1 cellular context compared by ENCODE assay signal in the genomic region with DNA sequence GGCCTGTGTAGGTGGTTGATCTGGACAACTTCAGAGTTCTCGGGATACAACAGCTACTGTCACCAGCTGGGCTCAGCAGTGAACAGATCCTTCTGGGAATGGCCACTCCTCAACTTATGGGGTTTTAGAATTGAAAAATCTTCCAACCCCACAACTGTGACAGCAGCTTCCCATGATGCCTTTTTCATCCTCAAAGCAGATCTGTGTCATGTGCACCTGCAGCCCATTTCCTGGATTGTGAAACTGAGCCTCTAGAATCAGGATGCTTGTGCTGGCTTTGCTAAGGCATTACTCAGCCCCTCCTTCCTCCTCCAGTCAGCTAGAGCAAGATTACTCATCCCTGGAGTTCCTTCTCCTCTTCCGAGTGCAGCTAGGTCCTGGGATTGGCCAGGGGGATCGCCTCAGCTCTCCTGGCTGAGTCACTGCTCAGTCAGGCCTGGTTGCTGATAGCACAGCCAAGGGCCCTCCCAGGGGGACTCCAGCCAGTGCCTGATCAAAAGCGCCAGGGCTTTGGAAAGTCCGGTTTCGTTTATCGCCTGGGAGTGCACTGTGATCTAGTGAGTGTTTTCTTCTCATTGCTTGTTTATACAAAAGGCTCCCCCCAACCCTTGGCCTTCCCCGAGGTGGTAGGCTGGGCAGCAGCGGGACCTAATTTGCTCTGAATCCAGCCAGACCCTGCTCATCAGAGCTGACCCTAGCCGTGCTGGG.
TF ChIP-seq lines count a peak whose summit lies in the region.

No MANE protein-coding gene starts in this region.

TF ChIP-seq in HepG2, 621 proteins besides CTCF, POLR2A, EP300 and RAD21 (continued from another document and continues in another):
- 0 out of 2 replicates have a peak, but pooled peaks have one; percentile 44 for TF ChIP-seq ZSCAN31 (CRISPR knock-in tag; IDR thresholded peaks at IDR 0.05; ENCODE audit: low read depth)
- TF ChIP-seq, protein P1, sequence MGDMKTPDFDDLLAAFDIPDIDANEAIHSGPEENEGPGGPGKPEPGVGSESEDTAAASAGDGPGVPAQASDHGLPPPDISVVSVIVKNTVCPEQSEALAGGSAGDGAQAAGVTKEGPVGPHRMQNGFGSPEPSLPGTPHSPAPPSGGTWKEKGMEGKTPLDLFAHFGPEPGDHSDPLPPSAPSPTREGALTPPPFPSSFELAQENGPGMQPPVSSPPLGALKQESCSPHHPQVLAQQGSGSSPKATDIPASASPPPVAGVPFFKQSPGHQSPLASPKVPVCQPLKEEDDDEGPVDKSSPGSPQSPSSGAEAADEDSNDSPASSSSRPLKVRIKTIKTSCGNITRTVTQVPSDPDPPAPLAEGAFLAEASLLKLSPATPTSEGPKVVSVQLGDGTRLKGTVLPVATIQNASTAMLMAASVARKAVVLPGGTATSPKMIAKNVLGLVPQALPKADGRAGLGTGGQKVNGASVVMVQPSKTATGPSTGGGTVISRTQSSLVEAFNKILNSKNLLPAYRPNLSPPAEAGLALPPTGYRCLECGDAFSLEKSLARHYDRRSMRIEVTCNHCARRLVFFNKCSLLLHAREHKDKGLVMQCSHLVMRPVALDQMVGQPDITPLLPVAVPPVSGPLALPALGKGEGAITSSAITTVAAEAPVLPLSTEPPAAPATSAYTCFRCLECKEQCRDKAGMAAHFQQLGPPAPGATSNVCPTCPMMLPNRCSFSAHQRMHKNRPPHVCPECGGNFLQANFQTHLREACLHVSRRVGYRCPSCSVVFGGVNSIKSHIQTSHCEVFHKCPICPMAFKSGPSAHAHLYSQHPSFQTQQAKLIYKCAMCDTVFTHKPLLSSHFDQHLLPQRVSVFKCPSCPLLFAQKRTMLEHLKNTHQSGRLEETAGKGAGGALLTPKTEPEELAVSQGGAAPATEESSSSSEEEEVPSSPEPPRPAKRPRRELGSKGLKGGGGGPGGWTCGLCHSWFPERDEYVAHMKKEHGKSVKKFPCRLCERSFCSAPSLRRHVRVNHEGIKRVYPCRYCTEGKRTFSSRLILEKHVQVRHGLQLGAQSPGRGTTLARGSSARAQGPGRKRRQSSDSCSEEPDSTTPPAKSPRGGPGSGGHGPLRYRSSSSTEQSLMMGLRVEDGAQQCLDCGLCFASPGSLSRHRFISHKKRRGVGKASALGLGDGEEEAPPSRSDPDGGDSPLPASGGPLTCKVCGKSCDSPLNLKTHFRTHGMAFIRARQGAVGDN (CRISPR knock-in tag; IDR thresholded peaks at IDR 0.05) = peak; percentile 58
- TF ChIP-seq, protein P2, sequence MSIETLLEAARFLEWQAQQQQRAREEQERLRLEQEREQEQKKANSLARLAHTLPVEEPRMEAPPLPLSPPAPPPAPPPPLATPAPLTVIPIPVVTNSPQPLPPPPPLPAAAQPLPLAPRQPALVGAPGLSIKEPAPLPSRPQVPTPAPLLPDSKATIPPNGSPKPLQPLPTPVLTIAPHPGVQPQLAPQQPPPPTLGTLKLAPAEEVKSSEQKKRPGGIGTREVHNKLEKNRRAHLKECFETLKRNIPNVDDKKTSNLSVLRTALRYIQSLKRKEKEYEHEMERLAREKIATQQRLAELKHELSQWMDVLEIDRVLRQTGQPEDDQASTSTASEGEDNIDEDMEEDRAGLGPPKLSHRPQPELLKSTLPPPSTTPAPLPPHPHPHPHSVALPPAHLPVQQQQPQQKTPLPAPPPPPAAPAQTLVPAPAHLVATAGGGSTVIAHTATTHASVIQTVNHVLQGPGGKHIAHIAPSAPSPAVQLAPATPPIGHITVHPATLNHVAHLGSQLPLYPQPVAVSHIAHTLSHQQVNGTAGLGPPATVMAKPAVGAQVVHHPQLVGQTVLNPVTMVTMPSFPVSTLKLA (IDR thresholded peaks at IDR 0.05) = no peak; the same call in 1 of the 2 replicates
- TF ChIP-seq, protein P3, sequence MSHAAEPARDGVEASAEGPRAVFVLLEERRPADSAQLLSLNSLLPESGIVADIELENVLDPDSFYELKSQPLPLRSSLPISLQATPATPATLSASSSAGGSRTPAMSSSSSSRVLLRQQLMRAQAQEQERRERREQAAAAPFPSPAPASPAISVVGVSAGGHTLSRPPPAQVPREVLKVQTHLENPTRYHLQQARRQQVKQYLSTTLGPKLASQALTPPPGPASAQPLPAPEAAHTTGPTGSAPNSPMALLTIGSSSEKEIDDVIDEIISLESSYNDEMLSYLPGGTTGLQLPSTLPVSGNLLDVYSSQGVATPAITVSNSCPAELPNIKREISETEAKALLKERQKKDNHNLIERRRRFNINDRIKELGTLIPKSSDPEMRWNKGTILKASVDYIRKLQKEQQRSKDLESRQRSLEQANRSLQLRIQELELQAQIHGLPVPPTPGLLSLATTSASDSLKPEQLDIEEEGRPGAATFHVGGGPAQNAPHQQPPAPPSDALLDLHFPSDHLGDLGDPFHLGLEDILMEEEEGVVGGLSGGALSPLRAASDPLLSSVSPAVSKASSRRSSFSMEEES (CRISPR knock-in tag; IDR thresholded peaks at IDR 0.05) = no peak; the same call in none of the 2 replicates
- no peak for TF ChIP-seq U2AF1 (optimal IDR thresholded peaks at IDR 0.05; ENCODE audit: low read depth, low read length)
- TF ChIP-seq PRPF4 (IDR thresholded peaks at IDR 0.05; ENCODE audit: low read depth, low read length, poor library complexity, severe bottlenecking) = peak; percentile 22
- no peak for TF ChIP-seq SNAPC2 (CRISPR knock-in tag; IDR thresholded peaks at IDR 0.05)
- no peak for TF ChIP-seq ZNF674 (CRISPR knock-in tag; IDR thresholded peaks at IDR 0.05; ENCODE audit: low read depth)
- TF ChIP-seq ZNF484 (CRISPR knock-in tag; IDR thresholded peaks at IDR 0.05; ENCODE audit: borderline replicate concordance, low read depth) = no peak
- TF ChIP-seq ZNF17 (CRISPR knock-in tag; IDR thresholded peaks at IDR 0.05) = no peak
- no peak for TF ChIP-seq AGO1 (IDR thresholded peaks at IDR 0.05; ENCODE audit: low read depth, low read length, poor library complexity, severe bottlenecking)
- TF ChIP-seq, protein P4, sequence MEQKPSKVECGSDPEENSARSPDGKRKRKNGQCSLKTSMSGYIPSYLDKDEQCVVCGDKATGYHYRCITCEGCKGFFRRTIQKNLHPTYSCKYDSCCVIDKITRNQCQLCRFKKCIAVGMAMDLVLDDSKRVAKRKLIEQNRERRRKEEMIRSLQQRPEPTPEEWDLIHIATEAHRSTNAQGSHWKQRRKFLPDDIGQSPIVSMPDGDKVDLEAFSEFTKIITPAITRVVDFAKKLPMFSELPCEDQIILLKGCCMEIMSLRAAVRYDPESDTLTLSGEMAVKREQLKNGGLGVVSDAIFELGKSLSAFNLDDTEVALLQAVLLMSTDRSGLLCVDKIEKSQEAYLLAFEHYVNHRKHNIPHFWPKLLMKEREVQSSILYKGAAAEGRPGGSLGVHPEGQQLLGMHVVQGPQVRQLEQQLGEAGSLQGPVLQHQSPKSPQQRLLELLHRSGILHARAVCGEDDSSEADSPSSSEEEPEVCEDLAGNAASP (CRISPR knock-in tag; IDR thresholded peaks at IDR 0.05; ENCODE audit: borderline replicate concordance) = no peak
- TF ChIP-seq, protein P5, sequence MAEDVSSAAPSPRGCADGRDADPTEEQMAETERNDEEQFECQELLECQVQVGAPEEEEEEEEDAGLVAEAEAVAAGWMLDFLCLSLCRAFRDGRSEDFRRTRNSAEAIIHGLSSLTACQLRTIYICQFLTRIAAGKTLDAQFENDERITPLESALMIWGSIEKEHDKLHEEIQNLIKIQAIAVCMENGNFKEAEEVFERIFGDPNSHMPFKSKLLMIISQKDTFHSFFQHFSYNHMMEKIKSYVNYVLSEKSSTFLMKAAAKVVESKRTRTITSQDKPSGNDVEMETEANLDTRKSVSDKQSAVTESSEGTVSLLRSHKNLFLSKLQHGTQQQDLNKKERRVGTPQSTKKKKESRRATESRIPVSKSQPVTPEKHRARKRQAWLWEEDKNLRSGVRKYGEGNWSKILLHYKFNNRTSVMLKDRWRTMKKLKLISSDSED (CRISPR knock-in tag; IDR thresholded peaks at IDR 0.05) = no peak
- TF ChIP-seq, protein P6, sequence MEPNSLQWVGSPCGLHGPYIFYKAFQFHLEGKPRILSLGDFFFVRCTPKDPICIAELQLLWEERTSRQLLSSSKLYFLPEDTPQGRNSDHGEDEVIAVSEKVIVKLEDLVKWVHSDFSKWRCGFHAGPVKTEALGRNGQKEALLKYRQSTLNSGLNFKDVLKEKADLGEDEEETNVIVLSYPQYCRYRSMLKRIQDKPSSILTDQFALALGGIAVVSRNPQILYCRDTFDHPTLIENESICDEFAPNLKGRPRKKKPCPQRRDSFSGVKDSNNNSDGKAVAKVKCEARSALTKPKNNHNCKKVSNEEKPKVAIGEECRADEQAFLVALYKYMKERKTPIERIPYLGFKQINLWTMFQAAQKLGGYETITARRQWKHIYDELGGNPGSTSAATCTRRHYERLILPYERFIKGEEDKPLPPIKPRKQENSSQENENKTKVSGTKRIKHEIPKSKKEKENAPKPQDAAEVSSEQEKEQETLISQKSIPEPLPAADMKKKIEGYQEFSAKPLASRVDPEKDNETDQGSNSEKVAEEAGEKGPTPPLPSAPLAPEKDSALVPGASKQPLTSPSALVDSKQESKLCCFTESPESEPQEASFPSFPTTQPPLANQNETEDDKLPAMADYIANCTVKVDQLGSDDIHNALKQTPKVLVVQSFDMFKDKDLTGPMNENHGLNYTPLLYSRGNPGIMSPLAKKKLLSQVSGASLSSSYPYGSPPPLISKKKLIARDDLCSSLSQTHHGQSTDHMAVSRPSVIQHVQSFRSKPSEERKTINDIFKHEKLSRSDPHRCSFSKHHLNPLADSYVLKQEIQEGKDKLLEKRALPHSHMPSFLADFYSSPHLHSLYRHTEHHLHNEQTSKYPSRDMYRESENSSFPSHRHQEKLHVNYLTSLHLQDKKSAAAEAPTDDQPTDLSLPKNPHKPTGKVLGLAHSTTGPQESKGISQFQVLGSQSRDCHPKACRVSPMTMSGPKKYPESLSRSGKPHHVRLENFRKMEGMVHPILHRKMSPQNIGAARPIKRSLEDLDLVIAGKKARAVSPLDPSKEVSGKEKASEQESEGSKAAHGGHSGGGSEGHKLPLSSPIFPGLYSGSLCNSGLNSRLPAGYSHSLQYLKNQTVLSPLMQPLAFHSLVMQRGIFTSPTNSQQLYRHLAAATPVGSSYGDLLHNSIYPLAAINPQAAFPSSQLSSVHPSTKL (CRISPR knock-in tag; IDR thresholded peaks at IDR 0.05) = peak; percentile 78
- TF ChIP-seq SIN3B (IDR thresholded peaks at IDR 0.05; ENCODE audit: low read length) = 0 out of 2 replicates have a peak, but pooled peaks have one; percentile 40
- peak; percentile 89 for TF ChIP-seq ELF3 (CRISPR knock-in tag; IDR thresholded peaks at IDR 0.05)
- no peak for TF ChIP-seq HNRNPUL1 (IDR thresholded peaks at IDR 0.05; ENCODE audit: low read depth, low read length)
- no peak for TF ChIP-seq ZNF549 (CRISPR knock-in tag; IDR thresholded peaks at IDR 0.05)
- 0 out of 2 replicates have a peak, but pooled peaks have one; percentile 39 for TF ChIP-seq ZNF274 (CRISPR knock-in tag; IDR thresholded peaks at IDR 0.05)
- no peak for TF ChIP-seq ZNF260 (CRISPR knock-in tag; IDR thresholded peaks at IDR 0.05; ENCODE audit: borderline replicate concordance, low read depth)
- TF ChIP-seq, protein P7, sequence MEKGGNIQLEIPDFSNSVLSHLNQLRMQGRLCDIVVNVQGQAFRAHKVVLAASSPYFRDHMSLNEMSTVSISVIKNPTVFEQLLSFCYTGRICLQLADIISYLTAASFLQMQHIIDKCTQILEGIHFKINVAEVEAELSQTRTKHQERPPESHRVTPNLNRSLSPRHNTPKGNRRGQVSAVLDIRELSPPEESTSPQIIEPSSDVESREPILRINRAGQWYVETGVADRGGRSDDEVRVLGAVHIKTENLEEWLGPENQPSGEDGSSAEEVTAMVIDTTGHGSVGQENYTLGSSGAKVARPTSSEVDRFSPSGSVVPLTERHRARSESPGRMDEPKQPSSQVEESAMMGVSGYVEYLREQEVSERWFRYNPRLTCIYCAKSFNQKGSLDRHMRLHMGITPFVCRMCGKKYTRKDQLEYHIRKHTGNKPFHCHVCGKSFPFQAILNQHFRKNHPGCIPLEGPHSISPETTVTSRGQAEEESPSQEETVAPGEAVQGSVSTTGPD (CRISPR knock-in tag; IDR thresholded peaks at IDR 0.05) = no peak
- TF ChIP-seq ATAD3A (CRISPR knock-in tag; IDR thresholded peaks at IDR 0.05) = no peak; the same call in 1 of the 2 replicates
- TF ChIP-seq ZSCAN9 (CRISPR knock-in tag; IDR thresholded peaks at IDR 0.05; ENCODE audit: borderline replicate concordance) = peak; percentile 80; the same call in 1 of the 2 replicates
- TF ChIP-seq ZNF234 (CRISPR knock-in tag; conservative IDR thresholded peaks at IDR 0.05) = no peak
- no peak for TF ChIP-seq CHD2 (IDR thresholded peaks at IDR 0.05; ENCODE audit: low read depth, low read length)
- TF ChIP-seq KLF9 (CRISPR knock-in tag; IDR thresholded peaks at IDR 0.05; ENCODE audit: low read depth) = no peak
- TF ChIP-seq, protein P8, sequence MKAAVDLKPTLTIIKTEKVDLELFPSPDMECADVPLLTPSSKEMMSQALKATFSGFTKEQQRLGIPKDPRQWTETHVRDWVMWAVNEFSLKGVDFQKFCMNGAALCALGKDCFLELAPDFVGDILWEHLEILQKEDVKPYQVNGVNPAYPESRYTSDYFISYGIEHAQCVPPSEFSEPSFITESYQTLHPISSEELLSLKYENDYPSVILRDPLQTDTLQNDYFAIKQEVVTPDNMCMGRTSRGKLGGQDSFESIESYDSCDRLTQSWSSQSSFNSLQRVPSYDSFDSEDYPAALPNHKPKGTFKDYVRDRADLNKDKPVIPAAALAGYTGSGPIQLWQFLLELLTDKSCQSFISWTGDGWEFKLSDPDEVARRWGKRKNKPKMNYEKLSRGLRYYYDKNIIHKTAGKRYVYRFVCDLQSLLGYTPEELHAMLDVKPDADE (CRISPR knock-in tag; IDR thresholded peaks at IDR 0.05) = no peak
- TF ChIP-seq U2AF2 (IDR thresholded peaks at IDR 0.05; ENCODE audit: low read depth, low read length) = no peak
- TF ChIP-seq GTF3A (CRISPR knock-in tag; conservative IDR thresholded peaks at IDR 0.05) = no peak; the same call in 1 of the 2 replicates
- peak; percentile 59; the same call in 1 of the 2 replicates for TF ChIP-seq ERF (CRISPR knock-in tag; IDR thresholded peaks at IDR 0.05)
- no peak for TF ChIP-seq ZBTB3 (CRISPR knock-in tag; IDR thresholded peaks at IDR 0.05; ENCODE audit: borderline replicate concordance, low read depth)
- no peak for TF ChIP-seq ZFP37 (CRISPR knock-in tag; IDR thresholded peaks at IDR 0.05; ENCODE audit: borderline replicate concordance)
- peak; percentile 19; the same call in 1 of the 2 replicates for TF ChIP-seq ELF1 (CRISPR knock-in tag; IDR thresholded peaks at IDR 0.05)
- 0 out of 2 replicates have a peak, but pooled peaks have one; percentile 54 for TF ChIP-seq AKAP8 (CRISPR knock-in tag; IDR thresholded peaks at IDR 0.05)
- no peak for TF ChIP-seq ZNF10 (CRISPR knock-in tag; IDR thresholded peaks at IDR 0.05; ENCODE audit: borderline replicate concordance, low read depth)
- no peak for TF ChIP-seq POLR2G (IDR thresholded peaks at IDR 0.05; ENCODE audit: low read depth, low read length)
- TF ChIP-seq ZNF547 (CRISPR knock-in tag; IDR thresholded peaks at IDR 0.05) = peak; percentile 36; the same call in 1 of the 2 replicates
